ENCODE assay signal across 7 cellular contexts in genomic region chr17:44209786-44210341, GRCh38. TPM values are rescaled to one million over a fixed set of nuclear protein-coding genes. Genes with fewer than 3 reads are reported as not detected.
A peak's percentile ranks its signal among the peaks of the same experiment; 100 is the strongest.
DNase-seq lines count a peak whose midpoint lies in the region; ATAC-seq and TF ChIP-seq lines count a peak whose summit lies in the region.

No MANE protein-coding gene starts in this region.

- WGBS in GM23248 (ENCODE audit: low coverage in 1 of 2, low lambda C conversion rate in 2 of 2, missing lambda C conversion rate in 2 of 2), 2 experiments: 37 to 39% methylated on average over 11 of the region's 11 CpGs

- peaks cover 16 to 27% of the 10 kb centered on the region in 2 donors for H3K4me1 Mint-ChIP-seq in effector memory CD8-positive, alpha-beta T cell (ENCODE audit: low read depth in 2 of 2)

- H3K27me3 ChIP-seq in GM23248 (replicated peaks; ENCODE audit: insufficient read depth) (no peaks in the 10 kb centered on the region), OCI-LY3 (ENCODE audit: low read depth, low read length) (no peaks in the 10 kb centered on the region)

- DNase-seq in GM23248: peak; percentile 47
- no peak for DNase-seq in effector memory CD8-positive, alpha-beta T cell
- DNase-seq in stimulated activated CD4-positive, alpha-beta T cell treated with anti-CD3 and anti-CD28 coated beads, Interleukin-4, amount 100 ng/mL, for 4 hours: peak; percentile 35 to 55
- DNase-seq in NCI-H1436 (lab: John Stamatoyannopoulos, UW): no peak
- no peak for DNase-seq in NCI-H524 (lab: John Stamatoyannopoulos, UW)
- no peak for DNase-seq in NCI-H345 (lab: John Stamatoyannopoulos, UW)

- in situ Hi-C loops in GM23248 (cut with MboI): loop anchor here (25.0 kb wide), 2 partner anchors 327 to 427 kb away; no protein-coding TSS in a partner anchor

- no peaks in the 10 kb centered on the region for H3K9me3 Mint-ChIP-seq in effector memory CD8-positive, alpha-beta T cell

- peaks cover 1% of the 10 kb centered on the region; the same call in 1 of the 2 replicates for H3K79me2 ChIP-seq in GM23248 (ENCODE audit: insufficient read depth)
- H3K79me2 ChIP-seq in OCI-LY3 (ENCODE audit: low read length): peaks cover 8% of the 10 kb centered on the region; the same call in 1 of the 2 replicates

- H3K4me3 Mint-ChIP-seq in effector memory CD8-positive, alpha-beta T cell: peak overlapping the region; percentile 58 to 70

- H3K9ac ChIP-seq in GM23248 (peak overlapping the region; percentile 54), OCI-LY3 (ENCODE audit: low read length) (peak overlapping the region; percentile 67)

- H3K27ac Mint-ChIP-seq in effector memory CD8-positive, alpha-beta T cell: peak overlapping the region; percentile 77 to 84

- ATAC-seq in effector memory CD8-positive, alpha-beta T cell (replicated peaks): peak; percentile 6

- no peak overlapping the region for H3K4me3 ChIP-seq in GM23248
- H3K4me3 ChIP-seq in OCI-LY3 (ENCODE audit: low read length): peak overlapping the region; percentile 68

- H2AFZ ChIP-seq in GM23248: no peak overlapping the region
- H2AFZ ChIP-seq in OCI-LY3 (ENCODE audit: low read depth, low read length): no peak overlapping the region

- TF ChIP-seq CTCF in OCI-LY3 (IDR thresholded peaks at IDR 0.05; ENCODE audit: low read depth, low read length): no peak

- peak overlapping the region; percentile 33 for H3K27ac ChIP-seq in GM23248
- peak overlapping the region; percentile 71 for H3K27ac ChIP-seq in OCI-LY3 (ENCODE audit: low read length)

- H3K9me3 ChIP-seq in GM23248 (ENCODE audit: low read depth) (no peaks in the 10 kb centered on the region), OCI-LY3 (ENCODE audit: insufficient read depth, low read length) (no peaks in the 10 kb centered on the region)

- H3F3A ChIP-seq in GM23248 (ENCODE audit: insufficient read depth): peaks cover 48% of the 10 kb centered on the region

- H3K4me1 ChIP-seq in GM23248 (ENCODE audit: insufficient read depth) (peaks cover 28% of the 10 kb centered on the region), OCI-LY3 (ENCODE audit: low read length) (peaks cover 25% of the 10 kb centered on the region)

- peak overlapping the region; percentile 23 for H3K4me2 ChIP-seq in GM23248 (ENCODE audit: unreplicated experiment)
- peak overlapping the region; percentile 83 for H3K4me2 ChIP-seq in OCI-LY3 (ENCODE audit: low read length)

- H4K20me1 ChIP-seq in GM23248 (ENCODE audit: insufficient read depth): no peaks in the 10 kb centered on the region
- no peaks in the 10 kb centered on the region for H4K20me1 ChIP-seq in OCI-LY3 (ENCODE audit: insufficient read depth, low read length)

- H3K36me3 ChIP-seq in GM23248 (ENCODE audit: low read depth) (peaks cover 8% of the 10 kb centered on the region; the same call in 1 of the 2 replicates), OCI-LY3 (replicated peaks; ENCODE audit: low read depth, low read length) (peaks cover 56% of the 10 kb centered on the region)

- no peaks in the 10 kb centered on the region for H3K27me3 Mint-ChIP-seq in effector memory CD8-positive, alpha-beta T cell

- H3K36me3 Mint-ChIP-seq in effector memory CD8-positive, alpha-beta T cell (ENCODE audit: insufficient read depth): peaks cover 86% of the 10 kb centered on the region

- no peaks in the 10 kb centered on the region for H3K9me2 ChIP-seq in GM23248 (ENCODE audit: insufficient read depth)

RNA-seq across cellular contexts. Expression of gene UBTF, which starts 9.6 kb away (rescaled TPM):
- 61.1 and 62.3 TPM in 2 replicates for total RNA-seq in GM23248 (2014; rRNA removed; shearing (Covaris generic))
- 48.2 and 48.4 TPM in 2 replicates for polyA plus RNA-seq in GM23248 (2016; fragmentation: Nextera tagmentation; extraction: Ambion mirVana)

RNA-seq across cellular contexts. Expression of gene ATXN7L3, which starts 10.2 kb away (rescaled TPM):
- total RNA-seq in GM23248 (2014; rRNA removed; shearing (Covaris generic)): 48.2 and 60.4 TPM in 2 replicates
- polyA plus RNA-seq in GM23248 (2016; fragmentation: Nextera tagmentation; extraction: Ambion mirVana): 9.8 and 10.0 TPM in 2 replicates

RNA-seq across cellular contexts. Expression of gene TMUB2, which starts 23.1 kb away (rescaled TPM):
- total RNA-seq in GM23248 (2014; rRNA removed; shearing (Covaris generic)): 41.6 and 42.6 TPM in 2 replicates
- polyA plus RNA-seq in GM23248 (2016; fragmentation: Nextera tagmentation; extraction: Ambion mirVana): 44.6 and 45.0 TPM in 2 replicates

RNA-seq across cellular contexts. Expression of gene ASB16, which starts 39.4 kb away (rescaled TPM):
- total RNA-seq in GM23248 (2014; rRNA removed; shearing (Covaris generic)): not detected in 2 replicates
- 0.22 and 0.25 TPM in 2 replicates for polyA plus RNA-seq in GM23248 (2016; fragmentation: Nextera tagmentation; extraction: Ambion mirVana)

RNA-seq across cellular contexts. Expression of gene SLC4A1, which starts 58.1 kb away (rescaled TPM):
- total RNA-seq in GM23248 (2014; rRNA removed; shearing (Covaris generic)): not detected in 2 replicates
- not detected in 2 replicates for polyA plus RNA-seq in GM23248 (2016; fragmentation: Nextera tagmentation; extraction: Ambion mirVana)

Comparison
In these comparisons a context has a peak if more than half of its experiments do, and no peak if none do; other contexts are left out.
1. DNase-seq: peak in GM23248 (single experiment) and stimulated activated CD4-positive, alpha-beta T cell treated with anti-CD3 and anti-CD28 coated beads, Interleukin-4, amount 100 ng/mL, for 4 hours (2 of 2); none in effector memory CD8-positive, alpha-beta T cell (0 of 3), NCI-H1436 (single experiment), NCI-H524 (0 of 2) and NCI-H345 (single experiment).